ENCODE assay signal across 20 cellular contexts in genomic region chr10:48192916-48193450, GRCh38.
DNase-seq lines count a peak whose midpoint lies in the region; ATAC-seq and TF ChIP-seq lines count a peak whose summit lies in the region.
"Had no signal": no experiment of that assay in that cellular context is flagged by ENCODE, and none has a peak within 500 bp of the region (broad histone marks: within the 10 kb centered on the region; RNA-seq: fewer than 3 reads in every experiment).

No MANE protein-coding gene starts in this region.

- H3K27ac ChIP-seq in endodermal cell (ENCODE audit: low read depth, low read length) (no peak overlapping the region), neuronal stem cell (replicated peaks; ENCODE audit: low read length) (no peak overlapping the region)
- H3K27ac ChIP-seq: 22Rv1 had no signal

- POLR2A ChIA-PET in Caco-2 (lab: Charles Lee), result no interaction called here

- H3K4me3 ChIP-seq in NT2/D1 (ENCODE audit: insufficient read length, low read depth), result no peak overlapping the region
- H3K4me3 ChIP-seq in endodermal cell (ENCODE audit: low read length), result no peak overlapping the region
- H3K4me3 ChIP-seq in neuronal stem cell (ENCODE audit: low read length in 2 of 2), result no peak overlapping the region
- no peak overlapping the region for H3K4me3 ChIP-seq in Caco-2 (ENCODE audit: low read depth, low read length)

- H2BK15ac ChIP-seq in neuronal stem cell (ENCODE audit: low read length), result no peak overlapping the region

- no peak overlapping the region for H4K8ac ChIP-seq in neuronal stem cell (ENCODE audit: low read depth, low read length)

- no peak overlapping the region for H3K18ac ChIP-seq in neuronal stem cell (ENCODE audit: low read length)

- no peak overlapping the region for H4K91ac ChIP-seq in neuronal stem cell (ENCODE audit: low read depth, low read length, poor library complexity)

- peaks cover 42% of the 10 kb centered on the region for H3K4me1 Mint-ChIP-seq in endodermal cell
- H3K4me1 Mint-ChIP-seq in Caco-2 (ENCODE audit: low read depth, unreplicated experiment), result peaks cover 20% of the 10 kb centered on the region

- peak overlapping the region; percentile 9 for H2BK5ac ChIP-seq in neuronal stem cell (ENCODE audit: low read length)

- no peak overlapping the region for H3K4ac ChIP-seq in neuronal stem cell (ENCODE audit: low read length)

- H3K27me3 ChIP-seq in NT2/D1 (ENCODE audit: insufficient read depth, insufficient read length) (peaks cover 2% of the 10 kb centered on the region), endodermal cell (ENCODE audit: control insufficient read depth, insufficient read depth, low read length, poor library complexity, severe bottlenecking) (peaks cover 29% of the 10 kb centered on the region), neuronal stem cell (ENCODE audit: control insufficient read depth in 3 of 3, insufficient read depth in 3 of 3, low read depth in 1 of 3, low read length in 3 of 3) (peaks cover 0 to 2% (median 0%) of the 10 kb centered on the region in 3 experiments), Caco-2 (replicated peaks; ENCODE audit: control insufficient read depth, insufficient read depth, low read length) (no peaks in the 10 kb centered on the region)

- H3K27ac Mint-ChIP-seq in endodermal cell, result no peak overlapping the region
- no peak overlapping the region for H3K27ac Mint-ChIP-seq in Caco-2 (ENCODE audit: unreplicated experiment)

- H3K27me3 Mint-ChIP-seq in endodermal cell (ENCODE audit: insufficient read depth) (peaks cover 18% of the 10 kb centered on the region), Caco-2 (ENCODE audit: insufficient read depth, unreplicated experiment) (no peaks in the 10 kb centered on the region)

- H3K36me3 ChIP-seq in NT2/D1 (ENCODE audit: insufficient read depth, insufficient read length, low read length) (no peaks in the 10 kb centered on the region), endodermal cell (ENCODE audit: control insufficient read depth, insufficient read depth, low read length) (no peaks in the 10 kb centered on the region), neuronal stem cell (replicated peaks in 1 of 2; ENCODE audit: control insufficient read depth in 2 of 2, insufficient read depth in 2 of 2, low read length in 2 of 2) (no peaks in the 10 kb centered on the region), Caco-2 (ENCODE audit: control insufficient read depth, insufficient read depth, low read length) (no peaks in the 10 kb centered on the region)

- no peaks in the 10 kb centered on the region for H3K79me1 ChIP-seq in neuronal stem cell (ENCODE audit: low read depth, low read length)

- no peak overlapping the region for H3K23ac ChIP-seq in neuronal stem cell (ENCODE audit: low read depth, low read length, poor library complexity)

- BruUV-seq in Caco-2 (replicated peaks; lab: Mats Ljungman, UMichigan), result no TSS peak

- no peak overlapping the region for H3K14ac ChIP-seq in neuronal stem cell (ENCODE audit: low read length)

- DNase-seq in D341Med (ENCODE audit: low spot score) (peak; percentile 68), NT2/D1 (ENCODE audit: low read depth, low spot score) (no peak), endodermal cell (peak; percentile 58), neuronal stem cell (ENCODE audit: low spot score) (no peak), dermis blood vessel endothelial cell (no peak), Caco-2 (no peak)
- DNase-seq: GOT3, Kasumi-1, NCI-H1092 treated with DMSO at 0.1 percent for 48 hours, NCI-H1436, NCI-H187 treated with DMSO at 0.1 percent for 48 hours, NCI-H2171 treated with DMSO at 0.1 percent for 48 hours, NCI-H345, NCI-H510A treated with DMSO at 0.1 percent for 48 hours, PC-3, SK-N-SH had no signal

- intact Hi-C loops in Caco-2 (cut with micrococcal nuclease; ENCODE audit: unreplicated experiment), result no loop called here

- no peak overlapping the region for H2BK12ac ChIP-seq in neuronal stem cell (ENCODE audit: low read length)

- H2AFZ ChIP-seq in neuronal stem cell (ENCODE audit: low read length), result no peak overlapping the region

- H3K9me3 ChIP-seq in NT2/D1 (ENCODE audit: insufficient read depth, low read length) (no peaks in the 10 kb centered on the region), endodermal cell (ENCODE audit: control insufficient read depth, low read length) (no peaks in the 10 kb centered on the region), neuronal stem cell (replicated peaks in 1 of 2; ENCODE audit: control insufficient read depth in 2 of 2, insufficient read depth in 1 of 2, low read depth in 1 of 2, low read length in 2 of 2) (no peaks in the 10 kb centered on the region), Caco-2 (no peaks in the 10 kb centered on the region)
- H3K9me3 ChIP-seq: SK-N-SH had no signal

- no peak overlapping the region for H3K4me2 ChIP-seq in neuronal stem cell (ENCODE audit: insufficient read depth, low read length, poor library complexity, severe bottlenecking)
- H3K4me2 ChIP-seq: SK-N-SH had no signal

- TF ChIP-seq CTCF in endodermal cell (conservative IDR thresholded peaks at IDR 0.05), result no peak
- TF ChIP-seq CTCF in Caco-2 (IDR thresholded peaks at IDR 0.05; ENCODE audit: insufficient read depth in 1 of 2, low read depth in 1 of 2, low read length in 1 of 2, severe bottlenecking in 1 of 2, unreplicated experiment in 1 of 2), result no peak

- H2BK120ac ChIP-seq in neuronal stem cell (ENCODE audit: low read depth, low read length), result no peak overlapping the region

- H3K9ac ChIP-seq in NT2/D1 (ENCODE audit: insufficient read length, low read depth), result peak overlapping the region; percentile 42
- H3K9ac ChIP-seq in endodermal cell (ENCODE audit: extremely low read depth, low read length, poor library complexity, severe bottlenecking), result no peak overlapping the region
- no peak overlapping the region for H3K9ac ChIP-seq in neuronal stem cell (ENCODE audit: low read depth, low read length, poor library complexity)
- H3K9ac ChIP-seq: SK-N-SH had no signal

- ATAC-seq in HG02938 (IDR thresholded peaks at IDR 0.05; ENCODE audit: unreplicated experiment), result no peak
- ATAC-seq: HCT116, HepG2, PC-3 had no signal

- H3K4me1 ChIP-seq in NT2/D1 (ENCODE audit: insufficient read depth, insufficient read length) (peaks cover 19% of the 10 kb centered on the region), endodermal cell (ENCODE audit: control insufficient read depth, insufficient read depth, low read length) (peaks cover 8% of the 10 kb centered on the region), neuronal stem cell (ENCODE audit: control insufficient read depth in 2 of 2, insufficient read depth in 1 of 2, low read depth in 1 of 2, low read length in 2 of 2) (peaks cover 0 to 10% of the 10 kb centered on the region in 2 donors), Caco-2 (peaks cover 23% of the 10 kb centered on the region)

- H3K36me3 Mint-ChIP-seq in endodermal cell (ENCODE audit: low read depth), result no peaks in the 10 kb centered on the region
- H3K36me3 Mint-ChIP-seq in Caco-2 (ENCODE audit: insufficient read depth, unreplicated experiment), result no peaks in the 10 kb centered on the region

- 58 to 79% methylated on average over 7 to 9 of the region's 9 CpGs for WGBS in endodermal cell (ENCODE audit: insufficient coverage in 1 of 2, insufficient read length in 1 of 2), 2 experiments
- no CpG with 5 or more reads among the region's 9 CpGs for WGBS in neuronal stem cell (ENCODE audit: extremely low coverage in 2 of 2, insufficient read length in 2 of 2, insufficient replicate concordance in 1 of 2), 2 donors

- CTCF ChIA-PET in Caco-2 (lab: Charles Lee), result no interaction called here

- H2AK5ac ChIP-seq in neuronal stem cell (ENCODE audit: low read depth, low read length), result no peak overlapping the region

- no peaks in the 10 kb centered on the region for H3K9me3 Mint-ChIP-seq in endodermal cell
- no peaks in the 10 kb centered on the region for H3K9me3 Mint-ChIP-seq in Caco-2 (ENCODE audit: unreplicated experiment)

- no peak overlapping the region for H3K4me3 Mint-ChIP-seq in endodermal cell
- no peak overlapping the region for H3K4me3 Mint-ChIP-seq in Caco-2 (ENCODE audit: unreplicated experiment)

Comparison
In these comparisons a context has a peak if more than half of its experiments do, and no peak if none do; other contexts are left out.
1. DNase-seq: peak in D341Med (single experiment) and endodermal cell (single experiment); none in NT2/D1 (single experiment), neuronal stem cell (single experiment), dermis blood vessel endothelial cell (single experiment) and Caco-2 (0 of 2).